Comparison of ENCODE assay signal across 8 cellular contexts in genomic region chr1:18256318-18257235, GRCh38.
DNase-seq lines count a peak whose midpoint lies in the region; ATAC-seq and TF ChIP-seq lines count a peak whose summit lies in the region.

No MANE protein-coding gene starts in this region.

- H3K4me3 Mint-ChIP-seq in activated T-helper 17 cell treated with anti-CD3 and anti-CD28 coated beads, Interleukin-2, amount 50 U/mL, for 72 hours, result no peak overlapping the region
- H3K4me3 Mint-ChIP-seq in HFFc6, result no peak overlapping the region

- TF ChIP-seq CTCF in prostate gland (IDR thresholded peaks at IDR 0.05) (no peak), HFFc6 (IDR thresholded peaks at IDR 0.05) (no peak)

- H3K4me1 Mint-ChIP-seq in activated T-helper 17 cell treated with anti-CD3 and anti-CD28 coated beads, Interleukin-2, amount 50 U/mL, for 72 hours, result no peaks in the 10 kb centered on the region
- no peaks in the 10 kb centered on the region for H3K4me1 Mint-ChIP-seq in HFFc6 (ENCODE audit: low read depth)

- no peak overlapping the region for H3K27ac ChIP-seq in prostate gland

- peaks cover 20% of the 10 kb centered on the region for H3K27me3 Mint-ChIP-seq in activated T-helper 17 cell treated with anti-CD3 and anti-CD28 coated beads, Interleukin-2, amount 50 U/mL, for 72 hours
- H3K27me3 Mint-ChIP-seq in HFFc6 (ENCODE audit: insufficient read depth), result no peaks in the 10 kb centered on the region; the same call in 1 of the 2 replicates

- H3K9me3 ChIP-seq in prostate gland, result no peaks in the 10 kb centered on the region

- 31% methylated on average over 17 of the region's 17 CpGs for WGBS in prostate gland

- H3K36me3 ChIP-seq in prostate gland, result no peaks in the 10 kb centered on the region

- no peak for ATAC-seq in activated T-helper 17 cell treated with anti-CD3 and anti-CD28 coated beads, Interleukin-2, amount 50 U/mL, for 72 hours (replicated peaks)

- H3K36me3 Mint-ChIP-seq in activated T-helper 17 cell treated with anti-CD3 and anti-CD28 coated beads, Interleukin-2, amount 50 U/mL, for 72 hours (ENCODE audit: low read depth), result no peaks in the 10 kb centered on the region
- 0 out of 2 replicates have a peak, but pooled peaks cover 7% of the 10 kb centered on the region for H3K36me3 Mint-ChIP-seq in HFFc6 (ENCODE audit: low read depth)

- peak; percentile 39 for DNase-seq in activated CD4-positive, alpha-beta T cell treated with anti-CD3 and anti-CD28 coated beads for 48 hours
- DNase-seq in activated CD4-positive, alpha-beta T cell treated with anti-CD3 and anti-CD28 coated beads, Interleukin-2, amount 50 U/mL, for 1 hour, result no peak
- DNase-seq in NOMO-1 treated with DMSO at 0.1 percent for 48 hours (lab: John Stamatoyannopoulos, UW; ENCODE audit: unreplicated experiment) (peak; percentile 3), dermis blood vessel endothelial cell (peak; percentile 3), prostate gland (ENCODE audit: low spot score) (peak; percentile 16), HFFc6 (no peak)
- no peak for DNase-seq in effector CD4-positive, alpha-beta T cell

- intact Hi-C loops in prostate gland (cut with DNase I), result no loop called here

- TF ChIP-seq POLR2A in prostate gland (IDR thresholded peaks at IDR 0.05), result no peak

- H3K27me3 ChIP-seq in prostate gland (replicated peaks; ENCODE audit: insufficient read depth), result no peaks in the 10 kb centered on the region

- H3K9me3 Mint-ChIP-seq in activated T-helper 17 cell treated with anti-CD3 and anti-CD28 coated beads, Interleukin-2, amount 50 U/mL, for 72 hours, result peaks cover 4% of the 10 kb centered on the region
- peaks cover 76% of the 10 kb centered on the region for H3K9me3 Mint-ChIP-seq in HFFc6

- no peaks in the 10 kb centered on the region for H3K4me1 ChIP-seq in prostate gland (replicated peaks)

- H3K4me3 ChIP-seq in prostate gland, result no peak overlapping the region

- no peak overlapping the region for H3K27ac Mint-ChIP-seq in activated T-helper 17 cell treated with anti-CD3 and anti-CD28 coated beads, Interleukin-2, amount 50 U/mL, for 72 hours
- no peak overlapping the region for H3K27ac Mint-ChIP-seq in HFFc6

Comparison
In these comparisons a context has a peak if more than half of its experiments do, and no peak if none do; other contexts are left out.
1. DNase-seq: peak in activated CD4-positive, alpha-beta T cell treated with anti-CD3 and anti-CD28 coated beads for 48 hours (single experiment), NOMO-1 treated with DMSO at 0.1 percent for 48 hours (single experiment), dermis blood vessel endothelial cell (single experiment) and prostate gland (single experiment); none in activated CD4-positive, alpha-beta T cell treated with anti-CD3 and anti-CD28 coated beads, Interleukin-2, amount 50 U/mL, for 1 hour (single experiment), effector CD4-positive, alpha-beta T cell (single experiment) and HFFc6 (single experiment).